Comparison of ENCODE assay signal across 12 cellular contexts in the genomic region with DNA sequence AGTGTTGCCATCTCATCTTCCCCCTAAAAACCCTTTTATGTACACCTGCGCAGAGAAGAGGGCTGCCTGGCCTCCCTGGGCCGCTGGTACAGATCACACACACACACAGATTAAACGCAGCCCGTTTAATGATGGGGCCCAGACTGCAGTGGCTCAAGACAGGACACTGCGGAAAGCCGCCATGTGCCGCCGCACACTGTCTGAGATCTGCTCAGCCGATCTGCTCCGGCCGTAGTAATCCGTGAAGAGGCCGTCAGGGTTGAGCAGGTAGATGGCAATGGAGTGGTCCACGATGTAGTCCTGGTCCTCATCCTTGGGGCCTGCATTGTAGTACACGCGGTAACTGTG. TPM values are rescaled to one million over a fixed set of nuclear protein-coding genes. Genes with fewer than 3 reads are reported as not detected.
A peak's percentile ranks its signal among the peaks of the same experiment; 100 is the strongest.
DNase-seq lines count a peak whose midpoint lies in the region; ATAC-seq and TF ChIP-seq lines count a peak whose summit lies in the region.
"Had no signal": no experiment of that assay in that cellular context is flagged by ENCODE, and none has a peak within 500 bp of the region (broad histone marks: within the 10 kb centered on the region; RNA-seq: fewer than 3 reads in every experiment).

No MANE protein-coding gene starts in this region.

- CTCF ChIA-PET in mammary epithelial cell (lab: Charles Lee; ENCODE audit: low non-redundant PET) = no interaction called here

- no peak overlapping the region for H3K9ac ChIP-seq in mammary epithelial cell (ENCODE audit: insufficient read depth, low read length)

- dilution Hi-C loops in mammary epithelial cell (cut with HindIII; ENCODE audit: low sequenced_read_pairs) = no loop called here

- peaks cover 41% of the 10 kb centered on the region for H3K36me3 Mint-ChIP-seq in activated naive CD8-positive, alpha-beta T cell treated with anti-CD3 and anti-CD28 coated beads for 36 hours
- peaks cover 87% of the 10 kb centered on the region for H3K36me3 Mint-ChIP-seq in stimulated activated effector memory CD8-positive, alpha-beta T cell treated with anti-CD3 and anti-CD28 coated beads, Interleukin-12 subunit alpha, Interleukin-12 subunit beta, amount 100 ng/mL, for 72 hours

- DNase-seq in mammary epithelial cell (no peak), breast epithelium (ENCODE audit: low spot score in 2 of 2) (no peak), foreskin fibroblast (no peak), COR-L47 (lab: John Stamatoyannopoulos, UW) (no peak)
- DNase-seq in activated naive CD8-positive, alpha-beta T cell treated with anti-CD3 and anti-CD28 coated beads for 36 hours = no peak
- peak in 1 of 2 donors; percentile 51 for DNase-seq in stimulated activated effector memory CD8-positive, alpha-beta T cell treated with anti-CD3 and anti-CD28 coated beads, Interleukin-12 subunit alpha, Interleukin-12 subunit beta, amount 100 ng/mL, for 72 hours (ENCODE audit: low spot score in 2 of 2)
- DNase-seq: activated CD4-positive, alpha-beta T cell treated with anti-CD3 and anti-CD28 coated beads, Interleukin-2, amount 50 U/mL, for 48 hours; EL; glutamatergic neuron; NCI-H1694 treated with DMSO at 0.1 percent for 48 hours had no signal

- no peaks in the 10 kb centered on the region for H3K9me3 Mint-ChIP-seq in activated naive CD8-positive, alpha-beta T cell treated with anti-CD3 and anti-CD28 coated beads for 36 hours
- H3K9me3 Mint-ChIP-seq in stimulated activated effector memory CD8-positive, alpha-beta T cell treated with anti-CD3 and anti-CD28 coated beads, Interleukin-12 subunit alpha, Interleukin-12 subunit beta, amount 100 ng/mL, for 72 hours = no peaks in the 10 kb centered on the region

- H3K27ac ChIP-seq in mammary epithelial cell (ENCODE audit: insufficient read depth, low read depth, low read length) (no peak overlapping the region), breast epithelium (no peak overlapping the region)

- H3K27ac Mint-ChIP-seq in activated naive CD8-positive, alpha-beta T cell treated with anti-CD3 and anti-CD28 coated beads for 36 hours = peak overlapping the region; percentile 45
- no peak overlapping the region for H3K27ac Mint-ChIP-seq in stimulated activated effector memory CD8-positive, alpha-beta T cell treated with anti-CD3 and anti-CD28 coated beads, Interleukin-12 subunit alpha, Interleukin-12 subunit beta, amount 100 ng/mL, for 72 hours

- H3K4me1 ChIP-seq in mammary epithelial cell (ENCODE audit: insufficient read depth, low read length) = peaks cover 18% of the 10 kb centered on the region
- peaks cover 10 to 12% of the 10 kb centered on the region in 2 donors for H3K4me1 ChIP-seq in breast epithelium

- ATAC-seq in stimulated activated effector memory CD8-positive, alpha-beta T cell treated with anti-CD3 and anti-CD28 coated beads, Interleukin-12 subunit alpha, Interleukin-12 subunit beta, amount 100 ng/mL, for 72 hours = no peak
- ATAC-seq: left cardiac atrium had no signal

- peak overlapping the region; percentile 97 for H3K4me3 Mint-ChIP-seq in activated naive CD8-positive, alpha-beta T cell treated with anti-CD3 and anti-CD28 coated beads for 36 hours
- H3K4me3 Mint-ChIP-seq in stimulated activated effector memory CD8-positive, alpha-beta T cell treated with anti-CD3 and anti-CD28 coated beads, Interleukin-12 subunit alpha, Interleukin-12 subunit beta, amount 100 ng/mL, for 72 hours = peak overlapping the region; percentile 93

- H3K79me2 ChIP-seq in mammary epithelial cell (ENCODE audit: insufficient read depth, low read length) = peaks cover 42% of the 10 kb centered on the region

- 97% methylated on average over 16 of the region's 16 CpGs for WGBS in mammary epithelial cell (ENCODE audit: low coverage, missing lambda C conversion rate)

- BruUV-seq in mammary epithelial cell (replicated peaks; lab: Mats Ljungman, UMichigan) = TSS peak; percentile 17

- H3K4me2 ChIP-seq in mammary epithelial cell (ENCODE audit: insufficient read depth, low read depth, low read length) = peak overlapping the region; percentile 97

- no peaks in the 10 kb centered on the region for H4K20me1 ChIP-seq in mammary epithelial cell (ENCODE audit: insufficient read depth, low read length)

- H3K27me3 ChIP-seq in mammary epithelial cell (ENCODE audit: insufficient read depth, low read length) = no peaks in the 10 kb centered on the region
- H3K27me3 ChIP-seq in breast epithelium = no peaks in the 10 kb centered on the region

- peaks cover 26% of the 10 kb centered on the region for H3K4me1 Mint-ChIP-seq in activated naive CD8-positive, alpha-beta T cell treated with anti-CD3 and anti-CD28 coated beads for 36 hours
- peaks cover 41% of the 10 kb centered on the region for H3K4me1 Mint-ChIP-seq in stimulated activated effector memory CD8-positive, alpha-beta T cell treated with anti-CD3 and anti-CD28 coated beads, Interleukin-12 subunit alpha, Interleukin-12 subunit beta, amount 100 ng/mL, for 72 hours

- H3K9me3 ChIP-seq in mammary epithelial cell (replicated peaks; ENCODE audit: insufficient read depth, low read length) (no peaks in the 10 kb centered on the region), breast epithelium (no peaks in the 10 kb centered on the region)

- no peak overlapping the region for H3K4me3 ChIP-seq in mammary epithelial cell (replicated peaks in 1 of 3; ENCODE audit: insufficient read depth in 1 of 3, low read depth in 2 of 3, low read length in 3 of 3)
- H3K4me3 ChIP-seq in breast epithelium = no peak overlapping the region
- H3K4me3 ChIP-seq in foreskin fibroblast (ENCODE audit: low read depth in 1 of 2, low read length in 2 of 2) = no peak overlapping the region

- H3K36me3 ChIP-seq in mammary epithelial cell (ENCODE audit: insufficient read depth, low read length) (peaks cover 12% of the 10 kb centered on the region), breast epithelium (peaks cover 13% of the 10 kb centered on the region)

- in situ Hi-C loops in mammary epithelial cell (cut with MboI; ENCODE audit: low sequenced_read_pairs in 2 of 2) = loop anchor here in 1 of 2 donors (10.0 kb wide), 1 partner anchor 51 kb away; a partner anchor contains a TSS

- intact Hi-C loops in mammary epithelial cell (cut with micrococcal nuclease) (no loop called here), breast epithelium (cut with DNase I; ENCODE audit: low total_unique reads) (loop anchor here (1.0 kb wide), 1 partner anchor 81 kb away; no protein-coding TSS in a partner anchor)

- no peak overlapping the region for H2AFZ ChIP-seq in mammary epithelial cell (ENCODE audit: low read depth, low read length)

- TF ChIP-seq POLR2A in breast epithelium (IDR thresholded peaks at IDR 0.05) = no peak

- H3K27me3 Mint-ChIP-seq in activated naive CD8-positive, alpha-beta T cell treated with anti-CD3 and anti-CD28 coated beads for 36 hours = peaks cover 8% of the 10 kb centered on the region

- TF ChIP-seq CTCF in mammary epithelial cell (conservative IDR thresholded peaks at IDR 0.05 in 1 of 2, IDR thresholded peaks at IDR 0.05 in 1 of 2; ENCODE audit: extremely low read depth in 1 of 2, insufficient read depth in 1 of 2, low read depth in 1 of 2, low read length in 2 of 2) (no peak), breast epithelium (IDR thresholded peaks at IDR 0.05) (no peak), foreskin fibroblast (IDR thresholded peaks at IDR 0.05; ENCODE audit: low read depth, low read length) (no peak)

RNA-seq across cellular contexts. Expression of a gene that starts 2.0 kb away (rescaled TPM):
- total RNA-seq in mammary epithelial cell (1 to 10 TPM; 2.8 to 6.6 TPM), breast epithelium (1 to 10 TPM; 1.9 to 6.6 (median 4.3) TPM)
- 2.3 TPM for polyA plus RNA-seq in mammary epithelial cell
- polyA minus RNA-seq in mammary epithelial cell = not detected
- total RNA-seq in activated naive CD8-positive, alpha-beta T cell treated with anti-CD3 and anti-CD28 coated beads for 36 hours = 1 to 10 TPM; 5.0 to 6.0 TPM

RNA-seq across cellular contexts. Expression of a gene that starts 6.4 kb away (rescaled TPM):
- 10 to 100 TPM in 1 of 2 donors, 1 to 10 TPM in 1; 4.9 to 45.5 TPM for total RNA-seq in mammary epithelial cell
- 2.1 TPM for polyA plus RNA-seq in mammary epithelial cell
- polyA minus RNA-seq in mammary epithelial cell = not detected
- 100 to 1,000 TPM in 1 of 3 donors, 10 to 100 TPM in 2; 44.6 to 115 (median 82.9) TPM for total RNA-seq in breast epithelium
- 10 to 100 TPM; 75.7 to 76.8 TPM for total RNA-seq in activated naive CD8-positive, alpha-beta T cell treated with anti-CD3 and anti-CD28 coated beads for 36 hours

RNA-seq across cellular contexts. Expression of a gene that starts 15.4 kb away (rescaled TPM):
- 10 to 100 TPM; 18.2 to 41.0 TPM for total RNA-seq in mammary epithelial cell
- 33.3 TPM for polyA plus RNA-seq in mammary epithelial cell
- 56.4 TPM for polyA minus RNA-seq in mammary epithelial cell
- 10 to 100 TPM; 25.9 to 48.2 (median 43.0) TPM for total RNA-seq in breast epithelium
- 100 to 1,000 TPM; 143 to 152 TPM for total RNA-seq in activated naive CD8-positive, alpha-beta T cell treated with anti-CD3 and anti-CD28 coated beads for 36 hours

RNA-seq across cellular contexts. Expression of a gene that starts 15.9 kb away (rescaled TPM):
- total RNA-seq in mammary epithelial cell = 10 to 100 TPM; 47.8 to 84.8 TPM
- 50.3 TPM for polyA plus RNA-seq in mammary epithelial cell
- 9.1 TPM for polyA minus RNA-seq in mammary epithelial cell
- 10 to 100 TPM; 35.7 to 54.9 (median 39.5) TPM for total RNA-seq in breast epithelium
- 10 to 100 TPM; 59.3 to 62.6 TPM for total RNA-seq in activated naive CD8-positive, alpha-beta T cell treated with anti-CD3 and anti-CD28 coated beads for 36 hours

RNA-seq across cellular contexts. Expression of a gene that starts 22.3 kb away (rescaled TPM):
- total RNA-seq in mammary epithelial cell = 1 to 10 TPM in 1 of 2 donors, under 1 TPM in 1; under 0.01 to 1.9 TPM
- polyA plus RNA-seq in mammary epithelial cell = 0.01 TPM
- polyA minus RNA-seq in mammary epithelial cell = not detected
- under 1 TPM; 0.16 to 0.33 (median 0.29) TPM for total RNA-seq in breast epithelium
- total RNA-seq in activated naive CD8-positive, alpha-beta T cell treated with anti-CD3 and anti-CD28 coated beads for 36 hours = 10 to 100 TPM; 15.1 to 15.9 TPM
- polyA plus RNA-seq: neural cell had no signal
